Comparison of ENCODE assay signal across 6 cellular contexts in genomic region chr13:111858571-111858970, GRCh38.
"Had no signal": no experiment of that assay in that cellular context is flagged by ENCODE, and none has a peak within 500 bp of the region (broad histone marks: within the 10 kb centered on the region; RNA-seq: fewer than 3 reads in every experiment).

No MANE protein-coding gene starts in this region.

- ATAC-seq: K562 had no signal

- DNase-seq: GM23248, GOT3, H7, HCEC 1CT, IMR-90 had no signal

- H3K4me3 ChIP-seq: GM23248, K562 had no signal

- H3K27ac ChIP-seq: GM23248 had no signal
